34 cellular contexts compared by ENCODE assay signal in genomic region chr12:130998136-130998535, GRCh38. TPM values are rescaled to one million over a fixed set of nuclear protein-coding genes. Genes with fewer than 3 reads are reported as not detected.
"Had no signal": no experiment of that assay in that cellular context is flagged by ENCODE, and none has a peak within 500 bp of the region (broad histone marks: within the 10 kb centered on the region; RNA-seq: fewer than 3 reads in every experiment).

No MANE protein-coding gene starts in this region.

- ATAC-seq: activated CD8-positive, alpha-beta T cell treated with anti-CD3 and anti-CD28 coated beads for 36 hours; activated naive CD4-positive, alpha-beta T cell treated with anti-CD3 and anti-CD28 coated beads, Interleukin-2, amount 50 U/mL, for 72 hours; activated T-cell treated with anti-CD3 and anti-CD28 coated beads, Interleukin-2, amount 50 U/mL, for 4 hours; activated T-cell treated with anti-CD3 and anti-CD28 coated beads, Interleukin-2, amount 50 U/mL, for 72 hours; activated T-helper 17 cell treated with anti-CD3 and anti-CD28 coated beads, Interleukin-2, amount 50 U/mL, for 72 hours; body of pancreas had no signal

- H3K4me1 ChIP-seq: adrenal gland, body of pancreas, breast epithelium had no signal

- FAIRE-seq: astrocyte, TTC549 had no signal

- H3K27me3 ChIP-seq: adrenal gland, body of pancreas, brain microvascular endothelial cell, breast epithelium had no signal

- DNase-seq: activated B cell treated with CpG ODN at 0.5 μM for 24 hours; activated CD4-positive, alpha-beta memory T cell treated with anti-CD3 and anti-CD28 coated beads for 36 hours; activated CD4-positive, alpha-beta T cell treated with anti-CD3 and anti-CD28 coated beads for 4 hours; activated CD4-positive, alpha-beta T cell treated with anti-CD3 and anti-CD28 coated beads, Interleukin-2, amount 10 ng/mL, durations not matched to agents 24 days and 14 days; activated CD4-positive, alpha-beta T cell treated with anti-CD3 and anti-CD28 coated beads, Interleukin-2, amount 50 U/mL, for 1 hour; activated CD4-positive, alpha-beta T cell treated with anti-CD3 and anti-CD28 coated beads, Interleukin-2, amount 50 U/mL, for 4 hours; activated CD4-positive, CD25-positive, alpha-beta regulatory T cell treated with anti-CD3 and anti-CD28 coated beads, Interleukin-2, amount 50 U/mL, for 72 hours; activated CD8-positive, alpha-beta memory T cell treated with anti-CD3 and anti-CD28 coated beads, Interleukin-2, amount 50 U/mL, for 4 hours; activated CD8-positive, alpha-beta T cell treated with anti-CD3 and anti-CD28 coated beads for 36 hours; activated effector memory CD4-positive, alpha-beta T cell treated with anti-CD3 and anti-CD28 coated beads, Interleukin-2, amount 50 U/mL, for 16 hours; activated gamma-delta T cell treated with Interleukin-2 at 50 U/mL for 16 hours; activated naive CD4-positive, alpha-beta T cell; activated naive CD4-positive, alpha-beta T cell treated with anti-CD3 and anti-CD28 coated beads for 36 hours; activated naive CD4-positive, alpha-beta T cell treated with anti-CD3 and anti-CD28 coated beads, Interleukin-2, amount 50 U/mL, for 16 hours; activated naive CD8-positive, alpha-beta T cell treated with anti-CD3 and anti-CD28 coated beads for 36 hours; activated T-cell treated with anti-CD3 and anti-CD28 coated beads for 4 hours; activated T-cell treated with anti-CD3 and anti-CD28 coated beads, Interleukin-2, amount 50 U/mL, for 1 hour; activated T-cell treated with anti-CD3 and anti-CD28 coated beads, Interleukin-2, amount 50 U/mL, for 4 hours; activated T-cell treated with anti-CD3 and anti-CD28 coated beads, Interleukin-2, amount 50 U/mL, for 72 hours; adrenal gland; amniotic stem cell; aorta; body of pancreas; brain microvascular endothelial cell; central memory CD4-positive, alpha-beta T cell; T-helper 1 cell; T-helper 2 cell; T-helper 9 cell had no signal

- H3K9me3 ChIP-seq: body of pancreas, breast epithelium had no signal

- H3K36me3 ChIP-seq: adrenal gland, brain microvascular endothelial cell, breast epithelium had no signal

- H3K4me3 ChIP-seq: adrenal gland, body of pancreas, breast epithelium had no signal

- H3K27ac ChIP-seq: adrenal gland, body of pancreas, brain microvascular endothelial cell, breast epithelium, VCaP had no signal

RNA-seq across cellular contexts. Expression of gene ADGRD1, which starts 44.4 kb away (rescaled TPM):
- total RNA-seq: activated naive CD4-positive, alpha-beta T cell treated with anti-CD3 and anti-CD28 coated beads for 36 hours had no signal
